Comparison of ENCODE assay signal across 26 cellular contexts in genomic region chr11:109000531-109000930, GRCh38.
"Had no signal": no experiment of that assay in that cellular context is flagged by ENCODE, and none has a peak within 500 bp of the region (broad histone marks: within the 10 kb centered on the region; RNA-seq: fewer than 3 reads in every experiment).

No MANE protein-coding gene starts in this region.

- H3K9me3 ChIP-seq: neutrophil, right lobe of liver, vagina had no signal

- H3K36me3 ChIP-seq: neutrophil, right lobe of liver, suprapubic skin, vagina had no signal

- DNase-seq: activated CD4-positive, alpha-beta memory T cell treated with anti-CD3 and anti-CD28 coated beads, Interleukin-2, amount 10 ng/mL, durations not matched to agents 7 days and 5 days; activated CD4-positive, alpha-beta T cell treated with anti-CD3 and anti-CD28 coated beads for 48 hours; activated CD4-positive, CD25-positive, alpha-beta regulatory T cell; activated CD8-positive, alpha-beta memory T cell treated with anti-CD3 and anti-CD28 coated beads, Interleukin-2, amount 10 ng/mL, durations not matched to agents 7 days and 5 days; activated naive CD4-positive, alpha-beta T cell; activated naive CD8-positive, alpha-beta T cell treated with anti-CD3 and anti-CD28 coated beads, Interleukin-2, amount 10 ng/mL, durations not matched to agents 7 days and 5 days; activated T-cell treated with anti-CD3 and anti-CD28 coated beads, Interleukin-2, amount 50 U/mL, for 1 hour; amygdala; central memory CD4-positive, alpha-beta T cell; erythroblast; head of caudate nucleus; kidney; right lobe of liver; small intestine; stimulated activated CD4-positive, alpha-beta T cell treated with anti-CD3 and anti-CD28 coated beads, Interleukin-15, amount 100 ng/mL, for 24 hours; stimulated activated CD4-positive, alpha-beta T cell treated with anti-CD3 and anti-CD28 coated beads, Interleukin-2, amount 100 ng/mL, for 48 hours; stimulated activated naive CD8-positive, alpha-beta T cell treated with anti-CD3 and anti-CD28 coated beads, Interleukin-15, amount 100 ng/mL, for 72 hours had no signal

- H3K27me3 ChIP-seq: neutrophil, right lobe of liver, suprapubic skin, vagina had no signal

- H3K27ac ChIP-seq: neutrophil, parathyroid adenoma, right lobe of liver, suprapubic skin, vagina had no signal

- H3K4me3 ChIP-seq: right lobe of liver, suprapubic skin, vagina had no signal

- H3K4me1 ChIP-seq: parathyroid adenoma, right lobe of liver, suprapubic skin, vagina had no signal

- FAIRE-seq: colon, frontal cortex, kidney, small intestine had no signal

- ATAC-seq: activated CD8-positive, alpha-beta memory T cell treated with anti-CD3 and anti-CD28 coated beads, Interleukin-2, amount 10 ng/mL, durations not matched to agents 7 days and 5 days; activated T-helper 17 cell treated with anti-CD3 and anti-CD28 coated beads, Interleukin-2, amount 50 U/mL, for 72 hours; left lobe of liver; natural killer cell treated with Interleukin-12 subunit alpha and Interleukin-12 subunit beta and Interleukin-15 and Interleukin-18, amount 100 ng/mL, for 72 hours; right lobe of liver; stimulated activated naive CD8-positive, alpha-beta T cell treated with anti-CD3 and anti-CD28 coated beads, Interleukin-15, amount 100 ng/mL, for 72 hours had no signal
